Comparison of ENCODE assay signal across 13 cellular contexts in the genomic region with DNA sequence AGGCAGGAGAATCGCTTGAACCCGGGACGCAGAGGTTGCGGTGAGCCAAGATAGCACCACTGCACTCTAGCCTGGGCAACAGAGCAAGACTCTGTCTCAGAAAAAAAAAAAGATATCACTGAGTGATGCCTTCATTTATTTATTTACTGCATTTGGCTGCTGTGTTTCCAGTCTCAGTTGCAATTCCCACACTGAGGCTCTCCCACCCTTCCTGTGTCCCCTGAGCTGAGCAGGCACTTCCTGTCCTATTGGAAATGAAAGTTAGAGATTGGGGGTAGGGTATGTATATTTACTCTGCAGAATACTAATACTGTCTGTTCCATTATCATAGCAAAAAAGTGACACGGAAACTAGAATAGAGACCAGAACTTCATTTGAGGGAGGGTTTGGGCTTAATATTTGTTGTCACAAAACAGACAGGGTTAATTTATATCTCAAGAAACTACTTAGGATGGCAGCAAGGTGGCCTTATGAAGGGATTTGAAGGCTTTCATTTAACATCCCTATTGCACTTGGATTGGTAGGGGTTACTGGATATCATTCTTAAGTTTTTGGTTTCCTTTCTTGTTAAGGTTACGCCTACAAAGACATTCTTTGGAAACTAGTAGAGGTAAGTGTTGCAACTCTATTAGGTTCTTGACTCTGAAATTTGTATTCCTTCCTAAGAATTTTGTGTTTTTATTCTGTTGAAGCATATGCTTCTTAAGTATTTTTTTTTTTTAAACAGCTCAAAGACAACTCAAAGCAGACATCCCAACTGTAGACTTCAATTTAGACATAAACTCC. TPM values are rescaled to one million over a fixed set of nuclear protein-coding genes. Genes with fewer than 3 reads are reported as not detected.
DNase-seq lines count a peak whose midpoint lies in the region; ATAC-seq and TF ChIP-seq lines count a peak whose summit lies in the region.
"Had no signal": no experiment of that assay in that cellular context is flagged by ENCODE, and none has a peak within 500 bp of the region (broad histone marks: within the 10 kb centered on the region; RNA-seq: fewer than 3 reads in every experiment).

No MANE protein-coding gene starts in this region.

- DNase-seq in activated CD4-positive, alpha-beta T cell treated with anti-CD3 and anti-CD28 coated beads, Interleukin-2, amount 10 ng/mL, durations not matched to agents 7 days and 5 days, result no peak
- DNase-seq in activated CD4-positive, alpha-beta T cell treated with anti-CD3 and anti-CD28 coated beads for 36 hours, result no peak
- DNase-seq in dermis microvascular lymphatic vessel endothelial cell (ENCODE audit: low read depth in 2 of 2) (peak; percentile 74 to 75), upper lobe of left lung (no peak), NCI-H1694 (lab: John Stamatoyannopoulos, UW) (no peak), T1000 (lab: John Stamatoyannopoulos, UW) (no peak)
- DNase-seq: activated CD4-positive, CD25-positive, alpha-beta regulatory T cell; NK-92 treated with Interleukin-12 subunit alpha and Interleukin-12 subunit beta, amount 100 ng/mL, for 24 hours; stimulated activated CD4-positive, alpha-beta T cell treated with anti-CD3 and anti-CD28 coated beads, Interleukin-2, amount 100 ng/mL, for 48 hours had no signal

- no peaks in the 10 kb centered on the region for H3K27me3 ChIP-seq in upper lobe of left lung

- H3K36me3 Mint-ChIP-seq in activated CD4-positive, alpha-beta T cell treated with anti-CD3 and anti-CD28 coated beads, Interleukin-2, amount 10 ng/mL, durations not matched to agents 7 days and 5 days (ENCODE audit: low read depth), result no peaks in the 10 kb centered on the region
- no peaks in the 10 kb centered on the region for H3K36me3 Mint-ChIP-seq in activated CD4-positive, alpha-beta T cell treated with anti-CD3 and anti-CD28 coated beads for 36 hours (ENCODE audit: low read depth)

- POLR2A ChIA-PET in activated CD4-positive, alpha-beta T cell treated with anti-CD3 and anti-CD28 coated beads, Interleukin-2, amount 10 ng/mL, durations not matched to agents 7 days and 5 days (lab: Charles Lee), result no interaction called here
- POLR2A ChIA-PET in activated CD4-positive, alpha-beta T cell treated with anti-CD3 and anti-CD28 coated beads for 36 hours (lab: Charles Lee), result interaction anchor here (0.6 kb wide), 1 partner anchor 647 kb away, joined by 6 read pairs; no protein-coding TSS in a partner anchor

- H3K4me3 ChIP-seq in mesodermal cell (ENCODE audit: extremely low read depth, insufficient read depth, low read length, poor library complexity, severe bottlenecking), result no peak overlapping the region
- H3K4me3 ChIP-seq in upper lobe of left lung, result peak overlapping the region in 3 of 4 donors; percentile 53 to 61 (median 54)
- H3K4me3 ChIP-seq: GM12878 had no signal

- CTCF ChIA-PET in activated CD4-positive, alpha-beta T cell treated with anti-CD3 and anti-CD28 coated beads, Interleukin-2, amount 10 ng/mL, durations not matched to agents 7 days and 5 days (lab: Charles Lee), result interaction anchor here (0.7 to 1.2 kb wide), 2 partner anchors 8 to 20 kb away, joined by 3 to 4 read pairs; no protein-coding TSS in a partner anchor
- CTCF ChIA-PET in activated CD4-positive, alpha-beta T cell treated with anti-CD3 and anti-CD28 coated beads for 36 hours (lab: Charles Lee), result interaction anchor here (1.4 to 4.1 kb wide), 4 partner anchors 7 to 53 kb away, joined by 3 to 25 read pairs (median 14); no protein-coding TSS in a partner anchor

- TF ChIP-seq CTCF in upper lobe of left lung (IDR thresholded peaks at IDR 0.05), result no peak

- H3K27ac Mint-ChIP-seq in activated CD4-positive, alpha-beta T cell treated with anti-CD3 and anti-CD28 coated beads, Interleukin-2, amount 10 ng/mL, durations not matched to agents 7 days and 5 days, result no peak overlapping the region
- H3K27ac Mint-ChIP-seq in activated CD4-positive, alpha-beta T cell treated with anti-CD3 and anti-CD28 coated beads for 36 hours, result no peak overlapping the region

- WGBS in mesodermal cell (ENCODE audit: insufficient coverage in 2 of 2), 2 experiments, result 91 to 95% methylated on average over 4 of the region's 6 CpGs
- WGBS in upper lobe of left lung, 2 donors, result 57 to 68% methylated on average over 6 of the region's 6 CpGs

- peaks cover 35% of the 10 kb centered on the region for H3K4me1 Mint-ChIP-seq in activated CD4-positive, alpha-beta T cell treated with anti-CD3 and anti-CD28 coated beads, Interleukin-2, amount 10 ng/mL, durations not matched to agents 7 days and 5 days
- H3K4me1 Mint-ChIP-seq in activated CD4-positive, alpha-beta T cell treated with anti-CD3 and anti-CD28 coated beads for 36 hours, result peaks cover 29% of the 10 kb centered on the region

- intact Hi-C loops in activated CD4-positive, alpha-beta T cell treated with anti-CD3 and anti-CD28 coated beads for 36 hours (cut with DNase I, micrococcal nuclease), result no loop called here

- TF ChIP-seq POLR2A in upper lobe of left lung (IDR thresholded peaks at IDR 0.05), result peak in 1 of 4 donors; percentile 31

- H3K36me3 ChIP-seq in mesodermal cell (ENCODE audit: control insufficient read depth, insufficient read depth, low read length) (peaks cover 3% of the 10 kb centered on the region), upper lobe of left lung (no peaks in the 10 kb centered on the region)

- no peaks in the 10 kb centered on the region for H3K27me3 Mint-ChIP-seq in activated CD4-positive, alpha-beta T cell treated with anti-CD3 and anti-CD28 coated beads, Interleukin-2, amount 10 ng/mL, durations not matched to agents 7 days and 5 days
- H3K27me3 Mint-ChIP-seq in activated CD4-positive, alpha-beta T cell treated with anti-CD3 and anti-CD28 coated beads for 36 hours, result no peaks in the 10 kb centered on the region

- peak; percentile 71 to 97 (median 90) for TF ChIP-seq EP300 in upper lobe of left lung (IDR thresholded peaks at IDR 0.05)

- no peaks in the 10 kb centered on the region for H3K9me3 ChIP-seq in mesodermal cell (ENCODE audit: control insufficient read depth, low read length)
- no peaks in the 10 kb centered on the region for H3K9me3 ChIP-seq in upper lobe of left lung

- H3K27ac ChIP-seq in mesodermal cell (ENCODE audit: low read depth, low read length, severe bottlenecking) (peak overlapping the region; percentile 88), upper lobe of left lung (peak overlapping the region; percentile 84 to 94 (median 88))

- H3K4me3 Mint-ChIP-seq in activated CD4-positive, alpha-beta T cell treated with anti-CD3 and anti-CD28 coated beads, Interleukin-2, amount 10 ng/mL, durations not matched to agents 7 days and 5 days, result peak overlapping the region; percentile 87
- H3K4me3 Mint-ChIP-seq in activated CD4-positive, alpha-beta T cell treated with anti-CD3 and anti-CD28 coated beads for 36 hours, result no peak overlapping the region

- H3K4me1 ChIP-seq in mesodermal cell (ENCODE audit: control insufficient read depth, insufficient read depth, low read length, poor library complexity, severe bottlenecking) (peaks cover 41% of the 10 kb centered on the region), upper lobe of left lung (peaks cover 33 to 55% (median 36%) of the 10 kb centered on the region in 4 donors)

- no peaks in the 10 kb centered on the region for H3K9me3 Mint-ChIP-seq in activated CD4-positive, alpha-beta T cell treated with anti-CD3 and anti-CD28 coated beads, Interleukin-2, amount 10 ng/mL, durations not matched to agents 7 days and 5 days
- no peaks in the 10 kb centered on the region for H3K9me3 Mint-ChIP-seq in activated CD4-positive, alpha-beta T cell treated with anti-CD3 and anti-CD28 coated beads for 36 hours (ENCODE audit: low read depth)

- ATAC-seq in activated CD4-positive, alpha-beta T cell treated with anti-CD3 and anti-CD28 coated beads for 36 hours, result no peak
- ATAC-seq in upper lobe of left lung (ENCODE audit: low FRiP score in 2 of 2) (peak in 1 of 2 donors; percentile 48), HG02973 (IDR thresholded peaks at IDR 0.05; ENCODE audit: unreplicated experiment) (no peak)
- ATAC-seq: GM12878 had no signal

RNA-seq across cellular contexts. Expression of a gene that starts 1.4 kb away (rescaled TPM):
- 1 to 10 TPM; 4.5 to 6.0 TPM for total RNA-seq in activated CD4-positive, alpha-beta T cell treated with anti-CD3 and anti-CD28 coated beads, Interleukin-2, amount 10 ng/mL, durations not matched to agents 7 days and 5 days
- total RNA-seq in activated CD4-positive, alpha-beta T cell treated with anti-CD3 and anti-CD28 coated beads for 36 hours, result 1 to 10 TPM; 5.0 to 7.0 TPM
- total RNA-seq in dermis microvascular lymphatic vessel endothelial cell (43.6 and 52.4 TPM in 2 replicates), upper lobe of left lung (100 to 1,000 TPM in 1 of 6 donors, 10 to 100 TPM in 5; 43.0 to 113 (median 78.4) TPM)
- 29.3 TPM for polyA plus RNA-seq in mesodermal cell (2013, experiment 1 of 2)
- polyA plus RNA-seq in mesodermal cell (2013, experiment 2 of 2), result 24.6 TPM

RNA-seq across cellular contexts. Expression of a gene that starts 32.3 kb away (rescaled TPM):
- 1 to 10 TPM; 1.1 to 1.9 TPM for total RNA-seq in activated CD4-positive, alpha-beta T cell treated with anti-CD3 and anti-CD28 coated beads, Interleukin-2, amount 10 ng/mL, durations not matched to agents 7 days and 5 days
- total RNA-seq in activated CD4-positive, alpha-beta T cell treated with anti-CD3 and anti-CD28 coated beads for 36 hours, result 1 to 10 TPM; 8.7 TPM
- total RNA-seq in dermis microvascular lymphatic vessel endothelial cell, result 0.13 TPM in 2 replicates
- polyA plus RNA-seq in mesodermal cell (2013, experiment 1 of 2), result 0.81 TPM
- polyA plus RNA-seq in mesodermal cell (2013, experiment 2 of 2), result 0.25 TPM
- total RNA-seq in upper lobe of left lung, result 10 to 100 TPM in 1 of 6 donors, 1 to 10 TPM in 5; 2.0 to 11.6 (median 5.0) TPM
- total RNA-seq: LHCN-M2 had no signal

RNA-seq across cellular contexts. Expression of a gene that starts 51.8 kb away (rescaled TPM):
- 1 to 10 TPM; 3.8 to 3.9 TPM for total RNA-seq in activated CD4-positive, alpha-beta T cell treated with anti-CD3 and anti-CD28 coated beads, Interleukin-2, amount 10 ng/mL, durations not matched to agents 7 days and 5 days
- total RNA-seq in activated CD4-positive, alpha-beta T cell treated with anti-CD3 and anti-CD28 coated beads for 36 hours, result 1 to 10 TPM; 3.1 TPM
- total RNA-seq in dermis microvascular lymphatic vessel endothelial cell (1.4 and 2.1 TPM in 2 replicates), upper lobe of left lung (1 to 10 TPM; 1.8 to 3.3 (median 3.0) TPM)
- 1.00 TPM for polyA plus RNA-seq in mesodermal cell (2013, experiment 1 of 2)
- 0.91 TPM for polyA plus RNA-seq in mesodermal cell (2013, experiment 2 of 2)

Comparison
In these comparisons a context has a peak if more than half of its experiments do, and no peak if none do; other contexts are left out.
1. DNase-seq: peak in dermis microvascular lymphatic vessel endothelial cell (2 of 2); none in activated CD4-positive, alpha-beta T cell treated with anti-CD3 and anti-CD28 coated beads, Interleukin-2, amount 10 ng/mL, durations not matched to agents 7 days and 5 days (single experiment), activated CD4-positive, alpha-beta T cell treated with anti-CD3 and anti-CD28 coated beads for 36 hours (single experiment), upper lobe of left lung (0 of 2), NCI-H1694 (single experiment) and T1000 (single experiment).